1 cellular context compared by ENCODE assay signal in the genomic region with DNA sequence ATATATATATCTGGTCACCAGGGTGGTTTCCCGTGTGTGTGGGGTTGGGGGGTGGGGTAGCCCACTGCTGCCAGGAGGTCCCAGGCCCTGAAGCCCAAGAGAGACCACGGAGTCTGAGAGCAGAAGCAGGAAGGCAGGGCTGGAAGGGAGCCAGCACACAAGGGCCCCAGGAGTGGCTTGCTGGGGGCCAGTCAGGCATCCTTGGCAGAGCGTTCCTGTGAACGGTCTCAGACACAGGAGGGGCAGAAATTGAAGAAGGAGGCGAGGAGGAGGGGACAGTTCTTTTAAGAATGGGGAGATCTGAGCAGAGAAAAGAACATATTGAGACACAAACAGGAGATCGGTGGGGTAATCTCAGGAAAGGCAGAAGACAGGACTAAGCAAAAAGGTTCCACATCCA.
TF ChIP-seq lines count a peak whose summit lies in the region.

No MANE protein-coding gene starts in this region.

TF ChIP-seq in GM23338, 12 proteins besides CTCF, POLR2A, EP300 and RAD21:
- TF ChIP-seq, protein P1, sequence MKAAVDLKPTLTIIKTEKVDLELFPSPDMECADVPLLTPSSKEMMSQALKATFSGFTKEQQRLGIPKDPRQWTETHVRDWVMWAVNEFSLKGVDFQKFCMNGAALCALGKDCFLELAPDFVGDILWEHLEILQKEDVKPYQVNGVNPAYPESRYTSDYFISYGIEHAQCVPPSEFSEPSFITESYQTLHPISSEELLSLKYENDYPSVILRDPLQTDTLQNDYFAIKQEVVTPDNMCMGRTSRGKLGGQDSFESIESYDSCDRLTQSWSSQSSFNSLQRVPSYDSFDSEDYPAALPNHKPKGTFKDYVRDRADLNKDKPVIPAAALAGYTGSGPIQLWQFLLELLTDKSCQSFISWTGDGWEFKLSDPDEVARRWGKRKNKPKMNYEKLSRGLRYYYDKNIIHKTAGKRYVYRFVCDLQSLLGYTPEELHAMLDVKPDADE (IDR thresholded peaks at IDR 0.05), result no peak
- TF ChIP-seq ZNF114 (CRISPR knock-in tag; IDR thresholded peaks at IDR 0.05), result no peak
- TF ChIP-seq, protein P2, sequence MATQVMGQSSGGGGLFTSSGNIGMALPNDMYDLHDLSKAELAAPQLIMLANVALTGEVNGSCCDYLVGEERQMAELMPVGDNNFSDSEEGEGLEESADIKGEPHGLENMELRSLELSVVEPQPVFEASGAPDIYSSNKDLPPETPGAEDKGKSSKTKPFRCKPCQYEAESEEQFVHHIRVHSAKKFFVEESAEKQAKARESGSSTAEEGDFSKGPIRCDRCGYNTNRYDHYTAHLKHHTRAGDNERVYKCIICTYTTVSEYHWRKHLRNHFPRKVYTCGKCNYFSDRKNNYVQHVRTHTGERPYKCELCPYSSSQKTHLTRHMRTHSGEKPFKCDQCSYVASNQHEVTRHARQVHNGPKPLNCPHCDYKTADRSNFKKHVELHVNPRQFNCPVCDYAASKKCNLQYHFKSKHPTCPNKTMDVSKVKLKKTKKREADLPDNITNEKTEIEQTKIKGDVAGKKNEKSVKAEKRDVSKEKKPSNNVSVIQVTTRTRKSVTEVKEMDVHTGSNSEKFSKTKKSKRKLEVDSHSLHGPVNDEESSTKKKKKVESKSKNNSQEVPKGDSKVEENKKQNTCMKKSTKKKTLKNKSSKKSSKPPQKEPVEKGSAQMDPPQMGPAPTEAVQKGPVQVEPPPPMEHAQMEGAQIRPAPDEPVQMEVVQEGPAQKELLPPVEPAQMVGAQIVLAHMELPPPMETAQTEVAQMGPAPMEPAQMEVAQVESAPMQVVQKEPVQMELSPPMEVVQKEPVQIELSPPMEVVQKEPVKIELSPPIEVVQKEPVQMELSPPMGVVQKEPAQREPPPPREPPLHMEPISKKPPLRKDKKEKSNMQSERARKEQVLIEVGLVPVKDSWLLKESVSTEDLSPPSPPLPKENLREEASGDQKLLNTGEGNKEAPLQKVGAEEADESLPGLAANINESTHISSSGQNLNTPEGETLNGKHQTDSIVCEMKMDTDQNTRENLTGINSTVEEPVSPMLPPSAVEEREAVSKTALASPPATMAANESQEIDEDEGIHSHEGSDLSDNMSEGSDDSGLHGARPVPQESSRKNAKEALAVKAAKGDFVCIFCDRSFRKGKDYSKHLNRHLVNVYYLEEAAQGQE (IDR thresholded peaks at IDR 0.05; ENCODE audit: unreplicated experiment), result no peak
- TF ChIP-seq NANOG (IDR thresholded peaks at IDR 0.05; ENCODE audit: borderline replicate concordance), result no peak
- TF ChIP-seq CREB1 (CRISPR knock-in tag; IDR thresholded peaks at IDR 0.05; ENCODE audit: low read depth), result no peak
- no peak for TF ChIP-seq STAT1 (IDR thresholded peaks at IDR 0.05; ENCODE audit: unreplicated experiment)
- no peak for TF ChIP-seq EZH2phosphoT487 (IDR thresholded peaks at IDR 0.05; ENCODE audit: unreplicated experiment)
- no peak for TF ChIP-seq EZH2 (IDR thresholded peaks at IDR 0.05; ENCODE audit: low read depth, unreplicated experiment)
